In the genomic region with DNA sequence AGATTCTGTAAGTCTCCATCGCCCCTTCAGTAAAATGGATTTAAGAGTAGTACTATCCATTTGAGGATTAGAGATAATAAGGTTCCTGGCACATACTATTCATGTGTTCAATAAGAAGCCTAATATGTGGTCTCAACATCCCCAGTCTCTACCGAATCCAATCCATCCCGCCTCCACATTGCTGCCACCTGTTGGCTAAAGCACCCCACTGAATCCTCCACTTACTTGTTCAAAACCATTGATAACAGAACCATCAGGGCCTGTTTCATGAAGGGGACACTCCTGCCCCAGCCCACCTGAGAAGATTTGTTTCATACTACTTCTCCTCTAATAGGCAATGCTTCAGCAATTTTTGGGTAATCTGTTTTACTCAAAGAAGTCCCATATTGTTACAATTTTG, we compare ENCODE assay signal across 14 cellular contexts.
A peak's percentile ranks its signal among the peaks of the same experiment; 100 is the strongest.
DNase-seq lines count a peak whose midpoint lies in the region; ATAC-seq and TF ChIP-seq lines count a peak whose summit lies in the region.
"Had no signal": no experiment of that assay in that cellular context is flagged by ENCODE, and none has a peak within 500 bp of the region (broad histone marks: within the 10 kb centered on the region; RNA-seq: fewer than 3 reads in every experiment).

No MANE protein-coding gene starts in this region.

- no peaks in the 10 kb centered on the region for H3K9me2 ChIP-seq in OCI-LY7 (ENCODE audit: insufficient read depth, low read length)

- intact Hi-C loops in OCI-LY7 (cut with micrococcal nuclease; ENCODE audit: unreplicated experiment): no loop called here

- DNase-seq in AG09309 (ENCODE audit: low read depth) (no peak), OCI-LY7 (ENCODE audit: low spot score) (peak; percentile 8), fibroblast of pulmonary artery (ENCODE audit: low read depth) (peak; percentile 28), AG20443 (ENCODE audit: low spot score) (no peak), cerebellum (ENCODE audit: low spot score) (no peak), mesenchymal stem cell (no peak)
- no peak for DNase-seq in naive thymus-derived CD8-positive, alpha-beta T cell
- DNase-seq: activated CD8-positive, alpha-beta memory T cell treated with anti-CD3 and anti-CD28 coated beads, Interleukin-2, amount 50 U/mL, for 48 hours; aorta; esophagus squamous epithelium; islet precursor cell; NCI-H1436 treated with DMSO at 0.1 percent for 48 hours had no signal

- H3K4me2 ChIP-seq in OCI-LY7 (ENCODE audit: low read length) (no peak overlapping the region), mesenchymal stem cell (ENCODE audit: low read length, poor library complexity, severe bottlenecking) (no peak overlapping the region)

- no peak overlapping the region for H4K8ac ChIP-seq in mesenchymal stem cell (ENCODE audit: low read length)

- no peak overlapping the region for H3K4me3 ChIP-seq in AG09309 (ENCODE audit: control insufficient read depth, low read depth, low read length)
- H3K4me3 ChIP-seq in OCI-LY7 (ENCODE audit: low read depth, low read length, poor library complexity, severe bottlenecking): no peak overlapping the region
- no peak overlapping the region for H3K4me3 ChIP-seq in fibroblast of pulmonary artery (replicated peaks; ENCODE audit: low read depth, low read length)
- H3K4me3 ChIP-seq in mesenchymal stem cell (ENCODE audit: insufficient read depth in 1 of 2, low read depth in 1 of 2, low read length in 2 of 2): no peak overlapping the region
- H3K4me3 ChIP-seq: esophagus squamous epithelium had no signal

- 74% methylated on average over 2 of the region's 3 CpGs for WGBS in mesenchymal stem cell

- H3K79me1 ChIP-seq in mesenchymal stem cell (replicated peaks; ENCODE audit: low read length, poor library complexity, severe bottlenecking): peaks cover 5% of the 10 kb centered on the region

- no peak overlapping the region for H3K4me3 Mint-ChIP-seq in naive thymus-derived CD8-positive, alpha-beta T cell
- H3K4me3 Mint-ChIP-seq: T-helper 2 cell treated with Interferon-gamma antibody and Interleukin-4, amounts not matched to agents 5 μg/mL and 100 μg/mL, for 36 hours had no signal

- no peaks in the 10 kb centered on the region for H3K4me1 ChIP-seq in OCI-LY7 (ENCODE audit: insufficient read depth, low read length, poor library complexity, severe bottlenecking)
- H3K4me1 ChIP-seq in mesenchymal stem cell (ENCODE audit: control insufficient read depth, insufficient read depth, low read depth, low read length): no peaks in the 10 kb centered on the region
- H3K4me1 ChIP-seq: esophagus squamous epithelium had no signal

- H3K14ac ChIP-seq in mesenchymal stem cell (ENCODE audit: low read length in 2 of 2): no peak overlapping the region

- H2BK12ac ChIP-seq in mesenchymal stem cell (ENCODE audit: low read length in 2 of 2): no peak overlapping the region

- no peaks in the 10 kb centered on the region for H3K27me3 Mint-ChIP-seq in naive thymus-derived CD8-positive, alpha-beta T cell

- H3K18ac ChIP-seq in mesenchymal stem cell (ENCODE audit: low read depth in 1 of 2, low read length in 2 of 2): no peak overlapping the region

- H3K36me3 ChIP-seq in OCI-LY7 (ENCODE audit: insufficient read depth, low read length): no peaks in the 10 kb centered on the region
- no peaks in the 10 kb centered on the region for H3K36me3 ChIP-seq in mesenchymal stem cell (ENCODE audit: control insufficient read depth in 1 of 2, insufficient read depth in 2 of 2, low read depth in 1 of 2, low read length in 2 of 2)
- H3K36me3 ChIP-seq: esophagus squamous epithelium had no signal

- H4K20me1 ChIP-seq in OCI-LY7 (ENCODE audit: insufficient read depth, low read length): no peaks in the 10 kb centered on the region

- no peak overlapping the region for H3K4ac ChIP-seq in mesenchymal stem cell (ENCODE audit: low read depth in 1 of 2, low read length in 2 of 2)

- H2AFZ ChIP-seq in OCI-LY7 (ENCODE audit: low read length): no peak overlapping the region
- H2AFZ ChIP-seq in mesenchymal stem cell (ENCODE audit: low read depth, low read length): no peak overlapping the region

- H2BK15ac ChIP-seq in mesenchymal stem cell (ENCODE audit: low read depth, poor library complexity, severe bottlenecking): no peak overlapping the region

- no peak overlapping the region for H3K27ac Mint-ChIP-seq in naive thymus-derived CD8-positive, alpha-beta T cell
- H3K27ac Mint-ChIP-seq: T-helper 2 cell treated with Interferon-gamma antibody and Interleukin-4, amounts not matched to agents 5 μg/mL and 100 μg/mL, for 36 hours had no signal

- peak; percentile 28 for TF ChIP-seq CTCF in AG09309 (IDR thresholded peaks at IDR 0.05; ENCODE audit: control insufficient read depth, insufficient read depth, low read depth, low read length, missing control alignments)
- peak; percentile 23; the same call in 1 of the 3 replicates for TF ChIP-seq CTCF in GM12872 (IDR thresholded peaks at IDR 0.05; ENCODE audit: insufficient read depth, low read depth, low read length)
- peak; percentile 65; the same call in 1 of the 2 replicates for TF ChIP-seq CTCF in OCI-LY7 (conservative IDR thresholded peaks at IDR 0.05; ENCODE audit: low read length)
- peak; percentile 40 for TF ChIP-seq CTCF in fibroblast of pulmonary artery (IDR thresholded peaks at IDR 0.05; ENCODE audit: low read length, missing control alignments)

- no peak overlapping the region for H2BK5ac ChIP-seq in mesenchymal stem cell (ENCODE audit: low read depth, low read length, poor library complexity, severe bottlenecking)

- H3K9ac ChIP-seq in mesenchymal stem cell (ENCODE audit: low read length): no peak overlapping the region

- peaks cover 0 to 5% (median 0%) of the 10 kb centered on the region in 3 donors for H3K36me3 Mint-ChIP-seq in naive thymus-derived CD8-positive, alpha-beta T cell

- H3K27ac ChIP-seq in OCI-LY7 (ENCODE audit: low read depth, low read length, poor library complexity, severe bottlenecking): no peak overlapping the region
- no peak overlapping the region for H3K27ac ChIP-seq in mesenchymal stem cell (ENCODE audit: low read length, poor library complexity, severe bottlenecking)
- H3K27ac ChIP-seq: esophagus squamous epithelium had no signal

- CTCF ChIA-PET in OCI-LY7 (lab: Charles Lee; ENCODE audit: unreplicated experiment): no interaction called here

- no peak overlapping the region for H2AK5ac ChIP-seq in mesenchymal stem cell (ENCODE audit: low read length, severe bottlenecking)

- no peaks in the 10 kb centered on the region for H3K79me2 ChIP-seq in OCI-LY7 (ENCODE audit: insufficient read depth, low read depth, low read length)

- no peak overlapping the region for H4K91ac ChIP-seq in mesenchymal stem cell (ENCODE audit: low read length)

- no peaks in the 10 kb centered on the region for H3K9me3 Mint-ChIP-seq in naive thymus-derived CD8-positive, alpha-beta T cell
- H3K9me3 Mint-ChIP-seq: T-helper 2 cell treated with Interferon-gamma antibody and Interleukin-4, amounts not matched to agents 5 μg/mL and 100 μg/mL, for 36 hours had no signal

- BruUV-seq in OCI-LY7 (replicated peaks; lab: Mats Ljungman, UMichigan): no TSS peak

- POLR2A ChIA-PET in OCI-LY7 (lab: Charles Lee): no interaction called here
- POLR2A ChIA-PET in naive thymus-derived CD8-positive, alpha-beta T cell (lab: Charles Lee): no interaction called here

- ATAC-seq in naive thymus-derived CD8-positive, alpha-beta T cell: no peak

- H3K4me1 Mint-ChIP-seq in naive thymus-derived CD8-positive, alpha-beta T cell: peaks cover 0 to 2% (median 0%) of the 10 kb centered on the region in 4 donors

- H3K23ac ChIP-seq in mesenchymal stem cell (ENCODE audit: low read length in 2 of 2): no peak overlapping the region

- H3K9me3 ChIP-seq in OCI-LY7 (ENCODE audit: low read length) (no peaks in the 10 kb centered on the region), mesenchymal stem cell (ENCODE audit: control insufficient read depth, low read length) (no peaks in the 10 kb centered on the region)
- H3K9me3 ChIP-seq: esophagus squamous epithelium had no signal

- no peak overlapping the region for H2BK120ac ChIP-seq in mesenchymal stem cell (ENCODE audit: low read depth, low read length)

- H3K27me3 ChIP-seq in mesenchymal stem cell (ENCODE audit: control insufficient read depth in 1 of 2, insufficient read depth in 1 of 2, low read length in 2 of 2): no peaks in the 10 kb centered on the region
- H3K27me3 ChIP-seq: esophagus squamous epithelium had no signal

Comparison
In these comparisons a context has a peak if more than half of its experiments do, and no peak if none do; other contexts are left out.
1. DNase-seq: peak in OCI-LY7 (single experiment) and fibroblast of pulmonary artery (single experiment); none in AG09309 (single experiment), AG20443 (single experiment), cerebellum (single experiment), naive thymus-derived CD8-positive, alpha-beta T cell (0 of 10) and mesenchymal stem cell (single experiment).
2. Peak in every context shown above with its lines, with median percentiles within 50 percentile points of each other: CTCF ChIP-seq.